ENCODE assay signal across 8 cellular contexts in the genomic region with DNA sequence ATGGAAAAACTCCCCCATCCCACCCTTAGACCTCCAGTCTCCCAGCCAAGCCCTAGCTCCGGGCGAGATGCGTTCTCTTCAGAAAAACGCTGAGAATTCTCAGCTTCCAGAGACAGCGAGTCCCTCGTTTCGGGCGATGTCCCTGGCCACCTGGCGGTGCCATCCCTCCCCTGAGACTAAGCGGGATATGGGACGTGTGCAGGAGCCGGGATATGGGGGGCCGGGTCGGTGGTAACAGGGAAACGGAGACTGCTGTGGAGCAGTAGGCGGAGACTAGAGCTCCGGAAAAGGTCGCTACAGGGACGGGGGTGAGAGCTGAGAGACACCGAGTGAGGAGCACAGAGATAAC. TPM values are rescaled to one million over a fixed set of nuclear protein-coding genes. Genes with fewer than 3 reads are reported as not detected.
A peak's percentile ranks its signal among the peaks of the same experiment; 100 is the strongest.
DNase-seq lines count a peak whose midpoint lies in the region; ATAC-seq and TF ChIP-seq lines count a peak whose summit lies in the region.

No MANE protein-coding gene starts in this region.

- H3K4ac ChIP-seq in trophoblast cell (ENCODE audit: low read depth, low read length): no peak overlapping the region

- CTCF ChIA-PET in AG04449 (lab: Yijun Ruan, JAX): interaction anchor here (0.5 to 2.2 kb wide), 11 partner anchors 10 to 212 kb away, joined by 3 to 9 read pairs (median 4); no protein-coding TSS in a partner anchor

- H2BK12ac ChIP-seq in trophoblast cell (ENCODE audit: low read length): no peak overlapping the region

- H2AK5ac ChIP-seq in trophoblast cell (ENCODE audit: low read length): no peak overlapping the region

- peak overlapping the region; percentile 55 for H3K27ac ChIP-seq in foreskin keratinocyte
- no peak overlapping the region for H3K27ac ChIP-seq in trophoblast cell (ENCODE audit: low read depth, low read length)

- H3K14ac ChIP-seq in trophoblast cell (ENCODE audit: low read length): no peak overlapping the region

- H3K27me3 ChIP-seq in foreskin keratinocyte: no peaks in the 10 kb centered on the region
- peaks cover 3% of the 10 kb centered on the region for H3K27me3 ChIP-seq in trophoblast cell (ENCODE audit: insufficient read depth, low read length)

- ATAC-seq in GM18870 (IDR thresholded peaks at IDR 0.05; ENCODE audit: unreplicated experiment): peak; percentile 65
- peak; percentile 51 for ATAC-seq in HG03095 (IDR thresholded peaks at IDR 0.05; ENCODE audit: unreplicated experiment)
- ATAC-seq in SK-N-SH treated with all-trans-retinoic acid at 6 μM for 48 hours: peak; percentile 81
- ATAC-seq in foreskin keratinocyte: peak; percentile 72

- POLR2A ChIA-PET in AG04449 (lab: Yijun Ruan, JAX): interaction anchor here (0.7 to 1.6 kb wide), 3 partner anchors 10 to 31 kb away, joined by 3 to 7 read pairs (median 4); no protein-coding TSS in a partner anchor

- H3K4me1 ChIP-seq in foreskin keratinocyte (peaks cover 31% of the 10 kb centered on the region), trophoblast cell (ENCODE audit: control insufficient read depth in 1 of 2, insufficient read depth in 2 of 2, low read length in 2 of 2) (peaks cover 2 to 5% of the 10 kb centered on the region in 2 experiments)

- H4K8ac ChIP-seq in trophoblast cell (ENCODE audit: low read depth, low read length): peak overlapping the region; percentile 43

- H3K9me3 ChIP-seq in trophoblast cell (ENCODE audit: insufficient read depth, low read depth, low read length): no peaks in the 10 kb centered on the region

- peak overlapping the region; percentile 4 for H2AFZ ChIP-seq in trophoblast cell (ENCODE audit: insufficient read depth, low read length, poor library complexity)

- no peak overlapping the region for H3K18ac ChIP-seq in trophoblast cell (ENCODE audit: low read length)

- no peaks in the 10 kb centered on the region for H3K79me2 ChIP-seq in trophoblast cell (ENCODE audit: control insufficient read depth, insufficient read depth, low read length, poor library complexity)

- H3K4me3 ChIP-seq in AG04449 (ENCODE audit: low read depth, low read length) (peak overlapping the region; percentile 78), trophoblast cell (ENCODE audit: low read depth, low read length) (peak overlapping the region; percentile 64)

- H2BK120ac ChIP-seq in trophoblast cell (ENCODE audit: insufficient read depth, low read length, poor library complexity): no peak overlapping the region

- H3K36me3 ChIP-seq in trophoblast cell (ENCODE audit: control insufficient read depth in 1 of 2, insufficient read depth in 2 of 2, low read length in 2 of 2): no peaks in the 10 kb centered on the region

- H2BK5ac ChIP-seq in trophoblast cell (ENCODE audit: low read depth, low read length, poor library complexity): no peak overlapping the region

- no CpG with 5 or more reads among the region's 20 CpGs for WGBS in trophoblast cell (ENCODE audit: extremely low coverage, insufficient coverage, insufficient read length)

- H3K23ac ChIP-seq in trophoblast cell (ENCODE audit: low read length): no peak overlapping the region

- peaks cover 2% of the 10 kb centered on the region for H3K79me1 ChIP-seq in trophoblast cell (ENCODE audit: low read length)

- H4K91ac ChIP-seq in trophoblast cell (ENCODE audit: low read depth, low read length): no peak overlapping the region

- DNase-seq in AG04449 (ENCODE audit: low read depth, low spot score) (no peak), foreskin keratinocyte (peak in 1 of 2 donors; percentile 52), trophoblast cell (peak; percentile 37 to 76), UCSD-AML1 (lab: John Stamatoyannopoulos, UW; ENCODE audit: unreplicated experiment) (no peak), NOMO-1 treated with DMSO at 0.1 percent for 48 hours (lab: John Stamatoyannopoulos, UW; ENCODE audit: unreplicated experiment) (no peak)

- peak; percentile 3 for TF ChIP-seq CTCF in AG04449 (IDR thresholded peaks at IDR 0.05; ENCODE audit: insufficient read depth, low read length, missing control alignments)
- TF ChIP-seq CTCF in foreskin keratinocyte (conservative IDR thresholded peaks at IDR 0.05): peak; percentile 35

- H3K9ac ChIP-seq in trophoblast cell (ENCODE audit: low read length): peak overlapping the region; percentile 8

- peak overlapping the region; percentile 75 for H3K4me2 ChIP-seq in trophoblast cell (ENCODE audit: low read length)

- H4K12ac ChIP-seq in trophoblast cell (ENCODE audit: low read depth, low read length): no peak overlapping the region

TF ChIP-seq in SK-N-SH treated with all-trans-retinoic acid at 6 μM for 48 hours, 23 proteins besides CTCF, POLR2A, EP300 and RAD21:
- TF ChIP-seq ISL1 (CRISPR knock-in tag; IDR thresholded peaks at IDR 0.05) (no peak), ZNF70 (CRISPR knock-in tag; IDR thresholded peaks at IDR 0.05) (peak; percentile 23; the same call in 1 of the 2 replicates)

RNA-seq across cellular contexts. Expression of a gene that starts 0.4 kb away (rescaled TPM):
- total RNA-seq in foreskin keratinocyte: 15.7 and 16.9 TPM in 2 replicates
- 5.1 and 5.6 TPM in 2 replicates for polyA plus RNA-seq in foreskin keratinocyte
- 1.4 and 1.9 TPM in 2 replicates for polyA plus RNA-seq in trophoblast cell (2013)

Comparison
In these comparisons a context has a peak if more than half of its experiments do, and no peak if none do; other contexts are left out.
1. DNase-seq: peak in trophoblast cell (2 of 2); none in AG04449 (single experiment), UCSD-AML1 (single experiment) and NOMO-1 treated with DMSO at 0.1 percent for 48 hours (single experiment).
2. Peak in every context shown above with its lines, with median percentiles within 50 percentile points of each other: ATAC-seq.